ENCODE assay signal across 17 cellular contexts in genomic region chr2:63874204-63875134, GRCh38. TPM values are rescaled to one million over a fixed set of nuclear protein-coding genes. Genes with fewer than 3 reads are reported as not detected.
A peak's percentile ranks its signal among the peaks of the same experiment; 100 is the strongest.
DNase-seq lines count a peak whose midpoint lies in the region; ATAC-seq and TF ChIP-seq lines count a peak whose summit lies in the region.
"Had no signal": no experiment of that assay in that cellular context is flagged by ENCODE, and none has a peak within 500 bp of the region (broad histone marks: within the 10 kb centered on the region; RNA-seq: fewer than 3 reads in every experiment).

No MANE protein-coding gene starts in this region.

- no peaks in the 10 kb centered on the region for H3K9me3 Mint-ChIP-seq in activated naive CD8-positive, alpha-beta T cell (ENCODE audit: low read depth)
- H3K9me3 Mint-ChIP-seq in activated naive CD8-positive, alpha-beta T cell treated with anti-CD3 and anti-CD28 coated beads for 36 hours, result peaks cover 7% of the 10 kb centered on the region
- H3K9me3 Mint-ChIP-seq in WTC11, result no peaks in the 10 kb centered on the region
- H3K9me3 Mint-ChIP-seq: activated B cell treated with CpG ODN at 0.5 μM for 24 hours; CD8-positive, alpha-beta T cell had no signal

- H3K36me3 Mint-ChIP-seq in activated naive CD8-positive, alpha-beta T cell, result peaks cover 26% of the 10 kb centered on the region
- H3K36me3 Mint-ChIP-seq in activated naive CD8-positive, alpha-beta T cell treated with anti-CD3 and anti-CD28 coated beads for 36 hours, result peaks cover 36% of the 10 kb centered on the region
- H3K36me3 Mint-ChIP-seq in WTC11, result peaks cover 81% of the 10 kb centered on the region

- intact Hi-C loops in esophagus muscularis mucosa (cut with DNase I), result no loop called here
- intact Hi-C loops in A673 (cut with micrococcal nuclease; ENCODE audit: unreplicated experiment), result no loop called here

- no peak for TF ChIP-seq POLR2A in esophagus muscularis mucosa (IDR thresholded peaks at IDR 0.05; ENCODE audit: low read depth)

- H3K4me1 ChIP-seq in esophagus muscularis mucosa (peaks cover 54 to 72% (median 64%) of the 10 kb centered on the region in 4 donors), thoracic aorta (ENCODE audit: control insufficient read depth in 1 of 2, low read depth in 2 of 2) (peaks cover 30 to 68% of the 10 kb centered on the region in 2 donors), A673 (ENCODE audit: insufficient read depth, low read length, poor library complexity, severe bottlenecking) (no peaks in the 10 kb centered on the region)

- H3K27ac ChIP-seq in esophagus muscularis mucosa (replicated peaks in 1 of 4) (peak overlapping the region; percentile 64 to 81 (median 74)), thoracic aorta (peak overlapping the region; percentile 12 to 70), A673 (ENCODE audit: low read depth, low read length, poor library complexity, severe bottlenecking) (no peak overlapping the region)
- H3K27ac ChIP-seq: spleen, transverse colon had no signal

- H3K36me3 ChIP-seq in esophagus muscularis mucosa (peaks cover 0 to 15% (median 6%) of the 10 kb centered on the region in 4 donors), thoracic aorta (peaks cover 3% of the 10 kb centered on the region), A673 (ENCODE audit: insufficient read depth, low read length, poor library complexity, severe bottlenecking) (peaks cover 15% of the 10 kb centered on the region)

- H3K9me3 ChIP-seq in esophagus muscularis mucosa (no peaks in the 10 kb centered on the region), thoracic aorta (no peaks in the 10 kb centered on the region), A673 (ENCODE audit: low read depth, low read length, poor library complexity, severe bottlenecking) (peaks cover 9% of the 10 kb centered on the region)
- H3K9me3 ChIP-seq: transverse colon had no signal

- POLR2A ChIA-PET in WTC11 (lab: Charles Lee), result interaction anchor here (0.7 to 0.9 kb wide), 2 partner anchors 10 to 172 kb away, joined by 3 to 4 read pairs; no protein-coding TSS in a partner anchor
- POLR2A ChIA-PET in A673 (lab: Charles Lee; ENCODE audit: low non-redundant PET), result no interaction called here

- ATAC-seq in WTC11 (no peak), thoracic aorta (ENCODE audit: insufficient number of reproducible peaks, low FRiP score, low read depth) (no peak), GM18498 (IDR thresholded peaks at IDR 0.05; ENCODE audit: unreplicated experiment) (no peak)
- ATAC-seq: CD8-positive, alpha-beta T cell had no signal

- TF ChIP-seq EP300 in esophagus muscularis mucosa (IDR thresholded peaks at IDR 0.05), result no peak

- no TSS peak for BruUV-seq in A673 (replicated peaks; lab: Mats Ljungman, UMichigan)

- CTCF ChIA-PET in WTC11 (lab: Charles Lee) (interaction anchor here (0.6 kb wide), 1 partner anchor 176 kb away, joined by 3 read pairs; no protein-coding TSS in a partner anchor), A673 (lab: Charles Lee) (no interaction called here)

- DNase-seq in activated naive CD8-positive, alpha-beta T cell treated with anti-CD3 and anti-CD28 coated beads for 36 hours, result no peak
- DNase-seq in WTC11 (ENCODE audit: low spot score), result no peak
- DNase-seq in esophagus muscularis mucosa (ENCODE audit: extremely low spot score), result no peak
- DNase-seq in thoracic aorta (ENCODE audit: low spot score), result no peak
- DNase-seq in A673 (ENCODE audit: low spot score), result no peak
- DNase-seq in stimulated activated CD4-positive, alpha-beta T cell treated with anti-CD3 and anti-CD28 coated beads, Interleukin-4, amount 100 ng/mL, for 1 hour, result no peak
- DNase-seq: ACHN; activated B cell treated with CpG ODN at 0.5 μM for 24 hours; CD8-positive, alpha-beta T cell; NCI-H1930; posterior cingulate gyrus; RPMI8226; spleen; transverse colon had no signal

- peak overlapping the region; percentile 8 for H3K27ac Mint-ChIP-seq in activated naive CD8-positive, alpha-beta T cell
- no peak overlapping the region for H3K27ac Mint-ChIP-seq in activated naive CD8-positive, alpha-beta T cell treated with anti-CD3 and anti-CD28 coated beads for 36 hours
- H3K27ac Mint-ChIP-seq in WTC11, result peak overlapping the region; percentile 72
- H3K27ac Mint-ChIP-seq: activated B cell treated with CpG ODN at 0.5 μM for 24 hours had no signal

- H3K4me3 ChIP-seq in esophagus muscularis mucosa (no peak overlapping the region), thoracic aorta (peak overlapping the region; percentile 1), A673 (ENCODE audit: low read depth, low read length, poor library complexity, severe bottlenecking) (no peak overlapping the region)
- H3K4me3 ChIP-seq: spleen, transverse colon had no signal

- no peak for TF ChIP-seq CTCF in WTC11 (IDR thresholded peaks at IDR 0.05)
- no peak for TF ChIP-seq CTCF in esophagus muscularis mucosa (IDR thresholded peaks at IDR 0.05)
- no peak for TF ChIP-seq CTCF in thoracic aorta (IDR thresholded peaks at IDR 0.05)
- TF ChIP-seq CTCF in A673 (conservative IDR thresholded peaks at IDR 0.05; ENCODE audit: low read depth, low read length), result no peak

- H3K4me3 Mint-ChIP-seq in activated naive CD8-positive, alpha-beta T cell, result no peak overlapping the region
- H3K4me3 Mint-ChIP-seq in activated naive CD8-positive, alpha-beta T cell treated with anti-CD3 and anti-CD28 coated beads for 36 hours, result no peak overlapping the region
- H3K4me3 Mint-ChIP-seq in WTC11, result no peak overlapping the region
- H3K4me3 Mint-ChIP-seq: activated B cell treated with CpG ODN at 0.5 μM for 24 hours; CD8-positive, alpha-beta T cell had no signal

- peaks cover 56% of the 10 kb centered on the region for H3K4me1 Mint-ChIP-seq in activated naive CD8-positive, alpha-beta T cell (ENCODE audit: low read depth)
- H3K4me1 Mint-ChIP-seq in activated naive CD8-positive, alpha-beta T cell treated with anti-CD3 and anti-CD28 coated beads for 36 hours, result peaks cover 14% of the 10 kb centered on the region
- peaks cover 81% of the 10 kb centered on the region for H3K4me1 Mint-ChIP-seq in WTC11

- no peaks in the 10 kb centered on the region for H3K27me3 Mint-ChIP-seq in activated naive CD8-positive, alpha-beta T cell
- H3K27me3 Mint-ChIP-seq in activated naive CD8-positive, alpha-beta T cell treated with anti-CD3 and anti-CD28 coated beads for 36 hours, result no peaks in the 10 kb centered on the region
- no peaks in the 10 kb centered on the region for H3K27me3 Mint-ChIP-seq in WTC11 (ENCODE audit: low read depth)
- H3K27me3 Mint-ChIP-seq: activated B cell treated with CpG ODN at 0.5 μM for 24 hours had no signal

- H3K27me3 ChIP-seq in esophagus muscularis mucosa (no peaks in the 10 kb centered on the region), thoracic aorta (replicated peaks; ENCODE audit: insufficient read depth) (no peaks in the 10 kb centered on the region), A673 (replicated peaks; ENCODE audit: insufficient read depth, low read depth, low read length, poor library complexity) (no peaks in the 10 kb centered on the region)
- H3K27me3 ChIP-seq: foreskin keratinocyte, spleen, transverse colon had no signal

- 91% methylated on average over 5 of the region's 5 CpGs for WGBS in esophagus muscularis mucosa

TF ChIP-seq in WTC11, 78 proteins besides CTCF, POLR2A, EP300 and RAD21 (continues in another document):
- TF ChIP-seq NFATC4 (CRISPR knock-in tag; IDR thresholded peaks at IDR 0.05) (0 out of 2 replicates have a peak, but pooled peaks have one; percentile 4), ZBTB43 (CRISPR knock-in tag; IDR thresholded peaks at IDR 0.05) (no peak), ZBTB21 (CRISPR knock-in tag; IDR thresholded peaks at IDR 0.05; ENCODE audit: borderline replicate concordance) (no peak), ZNF416 (CRISPR knock-in tag; IDR thresholded peaks at IDR 0.05) (0 out of 2 replicates have a peak, but pooled peaks have one; percentile 40), ZSCAN18 (CRISPR knock-in tag; IDR thresholded peaks at IDR 0.05) (no peak), ELF4 (CRISPR knock-in tag; IDR thresholded peaks at IDR 0.05; ENCODE audit: low read depth) (no peak), EMX1 (CRISPR knock-in tag; IDR thresholded peaks at IDR 0.05) (peak; percentile 64; the same call in 1 of the 2 replicates), ZNF512 (CRISPR knock-in tag; IDR thresholded peaks at IDR 0.05; ENCODE audit: borderline replicate concordance) (no peak)

RNA-seq across cellular contexts. Expression of gene UGP2, which starts 32.8 kb away (rescaled TPM):
- 10 to 100 TPM; 70.0 to 71.5 TPM for total RNA-seq in activated naive CD8-positive, alpha-beta T cell treated with anti-CD3 and anti-CD28 coated beads for 36 hours
- 543 to 626 TPM (median 606 TPM) in 3 replicates for total RNA-seq in WTC11 (2021)
- total RNA-seq in esophagus muscularis mucosa, result 100 to 1,000 TPM; 163 to 247 (median 198) TPM
- total RNA-seq in thoracic aorta, result 100 to 1,000 TPM; 103 to 176 TPM
- 60.3 and 70.4 TPM in 2 replicates for total RNA-seq in A673 (2021)
